In genomic region chr7:150409300-150410030, GRCh38 we compare ENCODE assay signal across 23 cellular contexts. TPM values are rescaled to one million over a fixed set of nuclear protein-coding genes. Genes with fewer than 3 reads are reported as not detected.
A peak's percentile ranks its signal among the peaks of the same experiment; 100 is the strongest.
DNase-seq lines count a peak whose midpoint lies in the region; ATAC-seq and TF ChIP-seq lines count a peak whose summit lies in the region.
"Had no signal": no experiment of that assay in that cellular context is flagged by ENCODE, and none has a peak within 500 bp of the region (broad histone marks: within the 10 kb centered on the region; RNA-seq: fewer than 3 reads in every experiment).

No MANE protein-coding gene starts in this region.

- 83 to 87% (median 86%) methylated on average over 9 to 10 of the region's 10 CpGs for WGBS in heart left ventricle, 4 donors
- WGBS in transverse colon (ENCODE audit: low coverage in 1 of 2), 2 donors, result 86 to 100% methylated on average over 1 to 10 of the region's 10 CpGs

- TF ChIP-seq EP300 in transverse colon (IDR thresholded peaks at IDR 0.05; ENCODE audit: low read depth), result no peak

- H3K4me3 Mint-ChIP-seq in T-cell (no peak overlapping the region), memory B cell (no peak overlapping the region), glutamatergic neuron (ENCODE audit: unreplicated experiment) (no peak overlapping the region)

- in situ Hi-C loops in transverse colon (cut with MboI; ENCODE audit: low pct_ligation_motif_present in 1 of 4, low pct_unique_long_range_greater_than_20kb in 1 of 4, low sequenced_read_pairs in 3 of 4), result loop anchor here in 3 of 4 donors (25.0 kb wide), 1 partner anchor 97 kb away; the partner anchor contains the start of genes ACTR3C (in 3 of the 3) and LRRC61 (in 3 of the 3)
- in situ Hi-C loops in G401 (cut with HindIII; ENCODE audit: low sequenced_read_pairs), result no loop called here

- peaks cover 26 to 35% (median 26%) of the 10 kb centered on the region in 3 donors for H3K4me1 Mint-ChIP-seq in T-cell
- peaks cover 33% of the 10 kb centered on the region for H3K4me1 Mint-ChIP-seq in memory B cell
- peaks cover 39% of the 10 kb centered on the region for H3K4me1 Mint-ChIP-seq in glutamatergic neuron (ENCODE audit: low read depth, unreplicated experiment)

- DNase-seq in heart left ventricle (peak in 3 of 5 donors; percentile 10 to 38 (median 16)), left cardiac atrium (no peak), T-cell (no peak), memory B cell (ENCODE audit: low spot score in 2 of 2) (no peak), transverse colon (peak; percentile 7), glutamatergic neuron (no peak), G401 (ENCODE audit: low spot score) (no peak), GM20000 (ENCODE audit: low spot score) (no peak)
- DNase-seq: activated CD8-positive, alpha-beta memory T cell treated with anti-CD3 and anti-CD28 coated beads, Interleukin-2, amount 50 U/mL, for 48 hours; Calu3; gastrocnemius medialis; GF-D8; left ventricle myocardium superior; NCI-H1417; NCI-H2171; NCI-H774; PC-3; SJCRH30; T-helper 9 cell had no signal

- H3K27me3 Mint-ChIP-seq in T-cell (no peaks in the 10 kb centered on the region), memory B cell (no peaks in the 10 kb centered on the region), glutamatergic neuron (ENCODE audit: unreplicated experiment) (peaks cover 15% of the 10 kb centered on the region)

- no peaks in the 10 kb centered on the region for H3K27me3 ChIP-seq in heart left ventricle
- H3K27me3 ChIP-seq in transverse colon, result no peaks in the 10 kb centered on the region
- H3K27me3 ChIP-seq: gastrocnemius medialis, pancreas, right lobe of liver, SJCRH30 had no signal

- CTCF ChIA-PET in T-cell (lab: Charles Lee), result no interaction called here

- ATAC-seq in heart left ventricle (no peak), left cardiac atrium (no peak), T-cell (replicated peaks in 1 of 4) (no peak), memory B cell (ENCODE audit: low read depth) (no peak)
- ATAC-seq: gastrocnemius medialis, left ventricle myocardium superior, pancreas, PC-3, right lobe of liver had no signal

- POLR2A ChIA-PET in T-cell (lab: Charles Lee), result no interaction called here

- H3K9me3 Mint-ChIP-seq in T-cell (no peaks in the 10 kb centered on the region), memory B cell (no peaks in the 10 kb centered on the region), glutamatergic neuron (ENCODE audit: unreplicated experiment) (peaks cover 20% of the 10 kb centered on the region)

- H3K9me3 ChIP-seq in heart left ventricle (no peaks in the 10 kb centered on the region), transverse colon (no peaks in the 10 kb centered on the region)
- H3K9me3 ChIP-seq: gastrocnemius medialis, pancreas, right lobe of liver, SJCRH30 had no signal

- H3K36me3 ChIP-seq in heart left ventricle, result peaks cover 0 to 16% (median 0%) of the 10 kb centered on the region in 9 donors
- no peaks in the 10 kb centered on the region for H3K36me3 ChIP-seq in transverse colon
- H3K36me3 ChIP-seq: gastrocnemius medialis, SJCRH30 had no signal

- H3K27ac ChIP-seq in heart left ventricle (no peak overlapping the region), transverse colon (no peak overlapping the region)
- H3K27ac ChIP-seq: gastrocnemius medialis, pancreas, right lobe of liver, SJCRH30 had no signal

- peaks cover 0 to 23% (median 12%) of the 10 kb centered on the region in 12 donors for H3K4me1 ChIP-seq in heart left ventricle
- peaks cover 0 to 25% (median 20%) of the 10 kb centered on the region in 4 donors for H3K4me1 ChIP-seq in transverse colon
- H3K4me1 ChIP-seq: SJCRH30 had no signal

- H3K36me3 Mint-ChIP-seq in T-cell (peaks cover 21% of the 10 kb centered on the region), memory B cell (peaks cover 21% of the 10 kb centered on the region), glutamatergic neuron (ENCODE audit: unreplicated experiment) (peaks cover 3% of the 10 kb centered on the region)

- H3K27ac Mint-ChIP-seq in T-cell (peak overlapping the region; percentile 83 to 89), memory B cell (peak overlapping the region; percentile 99), glutamatergic neuron (ENCODE audit: unreplicated experiment) (no peak overlapping the region)

- intact Hi-C loops in heart left ventricle (cut with DNase I) (loop anchor here in 5 of 10 donors (5.0 to 10.0 kb wide), 5 partner anchors 37 to 535 kb away; partner anchors contain the start of genes REPIN1 (in 3 of the 5) and ATP6V0E2 (in 1 of the 5)), left cardiac atrium (cut with DNase I) (loop anchor here in 1 of 2 donors (5.0 kb wide), 1 partner anchor 42 kb away; the partner anchor contains the start of gene REPIN1), transverse colon (cut with DNase I; ENCODE audit: low total_unique reads) (no loop called here)

- H3K4me3 ChIP-seq in heart left ventricle (no peak overlapping the region), transverse colon (no peak overlapping the region)
- H3K4me3 ChIP-seq: gastrocnemius medialis, pancreas, right lobe of liver, SJCRH30 had no signal

- TF ChIP-seq CTCF in heart left ventricle (IDR thresholded peaks at IDR 0.05) (no peak), transverse colon (IDR thresholded peaks at IDR 0.05) (no peak), glutamatergic neuron (IDR thresholded peaks at IDR 0.05; ENCODE audit: partially characterized antibody, unreplicated experiment) (no peak), GM20000 (IDR thresholded peaks at IDR 0.05; ENCODE audit: extremely low read depth, missing control alignments) (no peak)

- TF ChIP-seq POLR2A in heart left ventricle (IDR thresholded peaks at IDR 0.05) (no peak), transverse colon (IDR thresholded peaks at IDR 0.05) (no peak)

RNA-seq across cellular contexts. Expression of gene ZNF775, which starts 30.3 kb away (rescaled TPM):
- total RNA-seq in heart left ventricle (1 to 10 TPM; 2.1 to 5.0 (median 3.3) TPM), left cardiac atrium (1 to 10 TPM; 3.8 to 4.2 TPM), T-cell (1 to 10 TPM; 1.9 to 8.6 (median 6.3) TPM), transverse colon (10 to 100 TPM in 3 of 4 donors, 1 to 10 TPM in 1; 8.9 to 75.2 (median 15.2) TPM), glutamatergic neuron (ENCODE audit: unreplicated experiment) (20.5 TPM)
- 1 to 10 TPM; 1.8 to 4.4 TPM for polyA plus RNA-seq in heart left ventricle
- 21.0 and 23.4 TPM in 2 replicates for total RNA-seq in G401 (2014; rRNA removed; shearing (Covaris generic))

RNA-seq across cellular contexts. Expression of gene REPIN1, which starts 40.8 kb away (rescaled TPM):
- total RNA-seq in heart left ventricle (100 to 1,000 TPM in 5 of 9 donors, 10 to 100 TPM in 4; 90.4 to 141 (median 100) TPM), left cardiac atrium (100 to 1,000 TPM; 100 to 108 TPM), T-cell (100 to 1,000 TPM in 3 of 5 donors, 10 to 100 TPM in 2; 64.0 to 110 (median 101) TPM), transverse colon (100 to 1,000 TPM; 182 to 414 (median 247) TPM), glutamatergic neuron (ENCODE audit: unreplicated experiment) (146 TPM)
- polyA plus RNA-seq in heart left ventricle, result 10 to 100 TPM; 49.8 to 79.6 TPM
- 266 and 278 TPM in 2 replicates for total RNA-seq in G401 (2014; rRNA removed; shearing (Covaris generic))

RNA-seq across cellular contexts. Expression of gene GIMAP8, which starts 41.0 kb away (rescaled TPM):
- 10 to 100 TPM; 11.3 to 36.0 (median 14.9) TPM for total RNA-seq in heart left ventricle
- 10 to 100 TPM; 11.7 to 20.3 TPM for polyA plus RNA-seq in heart left ventricle
- total RNA-seq in left cardiac atrium, result 10 to 100 TPM; 16.6 to 19.7 TPM
- total RNA-seq in T-cell, result 10 to 100 TPM; 17.8 to 54.6 (median 50.1) TPM
- total RNA-seq in transverse colon, result 1 to 10 TPM; 1.5 to 4.3 (median 2.9) TPM
- total RNA-seq in glutamatergic neuron (ENCODE audit: unreplicated experiment), result not detected
- total RNA-seq in G401 (2014; rRNA removed; shearing (Covaris generic)), result not detected in 2 replicates
- total RNA-seq: Calu3, HT-29, LHCN-M2, PC-3, SJCRH30 had no signal

Comparison
In these comparisons a context has a peak if more than half of its experiments do, and no peak if none do; other contexts are left out.
1. DNase-seq: peak in heart left ventricle (3 of 5) and transverse colon (single experiment); none in left cardiac atrium (single experiment), T-cell (0 of 34), memory B cell (0 of 2), glutamatergic neuron (single experiment), G401 (single experiment) and GM20000 (single experiment).